8 cellular contexts compared by ENCODE assay signal in genomic region chr12:67650127-67650495, GRCh38. TPM values are rescaled to one million over a fixed set of nuclear protein-coding genes. Genes with fewer than 3 reads are reported as not detected.
DNase-seq lines count a peak whose midpoint lies in the region; ATAC-seq and TF ChIP-seq lines count a peak whose summit lies in the region.

No MANE protein-coding gene starts in this region.

- H3K4me3 ChIP-seq in BE2C (ENCODE audit: low read depth, low read length) (peak overlapping the region; percentile 88), HUES6 (ENCODE audit: low read depth, low read length) (peak overlapping the region; percentile 92), heart left ventricle (peak overlapping the region; percentile 74 to 99 (median 96))

- peak overlapping the region; percentile 95 for H3K9ac ChIP-seq in HUES6 (ENCODE audit: low read length)

- DNase-seq in BE2C (no peak), heart left ventricle (peak; percentile 53 to 65 (median 58)), putamen (ENCODE audit: low spot score) (peak; percentile 11), NCI-H526 treated with DMSO at 0.1 percent for 48 hours (lab: John Stamatoyannopoulos, UW) (no peak)
- DNase-seq in activated naive CD4-positive, alpha-beta T cell treated with anti-CD3 and anti-CD28 coated beads, Interleukin-2, amount 10 ng/mL, durations not matched to agents 7 days and 5 days, result peak; percentile 34

- H3K9me3 ChIP-seq in BE2C, result no peaks in the 10 kb centered on the region
- no peaks in the 10 kb centered on the region for H3K9me3 ChIP-seq in HUES6 (ENCODE audit: control insufficient read depth, insufficient read depth, low read depth, low read length)
- H3K9me3 ChIP-seq in heart left ventricle, result no peaks in the 10 kb centered on the region

- H3K36me3 Mint-ChIP-seq in activated naive CD4-positive, alpha-beta T cell treated with anti-CD3 and anti-CD28 coated beads, Interleukin-2, amount 10 ng/mL, durations not matched to agents 7 days and 5 days, result peaks cover 42% of the 10 kb centered on the region

- CTCF ChIA-PET in activated naive CD4-positive, alpha-beta T cell treated with anti-CD3 and anti-CD28 coated beads, Interleukin-2, amount 10 ng/mL, durations not matched to agents 7 days and 5 days (lab: Charles Lee), result interaction anchor here (0.5 to 1.8 kb wide), 7 partner anchors 13 to 1536 kb away, joined by 3 to 7 read pairs (median 3); no protein-coding TSS in a partner anchor

- H3K9me3 Mint-ChIP-seq in activated naive CD4-positive, alpha-beta T cell treated with anti-CD3 and anti-CD28 coated beads, Interleukin-2, amount 10 ng/mL, durations not matched to agents 7 days and 5 days, result peaks cover under 1% of the 10 kb centered on the region

- intact Hi-C loops in heart left ventricle (cut with DNase I), result loop anchor here (2.0 to 10.0 kb wide), 16 partner anchors 62 to 295 kb away; no protein-coding TSS in a partner anchor

- 1 to 2% (median 1%) methylated on average over 13 of the region's 13 CpGs for WGBS in heart left ventricle, 4 donors

- H3K4me3 Mint-ChIP-seq in activated naive CD4-positive, alpha-beta T cell treated with anti-CD3 and anti-CD28 coated beads, Interleukin-2, amount 10 ng/mL, durations not matched to agents 7 days and 5 days, result peak overlapping the region; percentile 90

- peak overlapping the region; percentile 89 for H3K27ac Mint-ChIP-seq in activated naive CD4-positive, alpha-beta T cell treated with anti-CD3 and anti-CD28 coated beads, Interleukin-2, amount 10 ng/mL, durations not matched to agents 7 days and 5 days

- no peaks in the 10 kb centered on the region for H3K4me1 ChIP-seq in BE2C
- peaks cover 22% of the 10 kb centered on the region for H3K4me1 ChIP-seq in HUES6 (ENCODE audit: control insufficient read depth, insufficient read depth, low read length)
- peaks cover 13 to 57% (median 42%) of the 10 kb centered on the region in 12 donors for H3K4me1 ChIP-seq in heart left ventricle

- H3K27me3 Mint-ChIP-seq in activated naive CD4-positive, alpha-beta T cell treated with anti-CD3 and anti-CD28 coated beads, Interleukin-2, amount 10 ng/mL, durations not matched to agents 7 days and 5 days, result peaks cover 11% of the 10 kb centered on the region

- ATAC-seq in heart left ventricle (peak; percentile 49 to 64 (median 60)), HG03439 (IDR thresholded peaks at IDR 0.05; ENCODE audit: unreplicated experiment) (no peak), GM21390 (IDR thresholded peaks at IDR 0.05; ENCODE audit: unreplicated experiment) (no peak)

- H3K4me1 Mint-ChIP-seq in activated naive CD4-positive, alpha-beta T cell treated with anti-CD3 and anti-CD28 coated beads, Interleukin-2, amount 10 ng/mL, durations not matched to agents 7 days and 5 days, result peaks cover 56% of the 10 kb centered on the region

- H3K36me3 ChIP-seq in BE2C, result peaks cover 6% of the 10 kb centered on the region
- peaks cover 27% of the 10 kb centered on the region for H3K36me3 ChIP-seq in HUES6 (ENCODE audit: control insufficient read depth, insufficient read depth, low read length)
- H3K36me3 ChIP-seq in heart left ventricle, result peaks cover 0 to 10% (median 0%) of the 10 kb centered on the region in 9 donors

- TF ChIP-seq POLR2A in heart left ventricle (IDR thresholded peaks at IDR 0.05), result no peak

- TF ChIP-seq CTCF in BE2C (IDR thresholded peaks at IDR 0.05; ENCODE audit: low read depth, low read length) (no peak), heart left ventricle (IDR thresholded peaks at IDR 0.05) (no peak)

- H3K27me3 ChIP-seq in BE2C (no peaks in the 10 kb centered on the region), HUES6 (ENCODE audit: control insufficient read depth, insufficient read depth, low read length) (no peaks in the 10 kb centered on the region), heart left ventricle (no peaks in the 10 kb centered on the region)

- peak overlapping the region; percentile 83; the same call in 1 of the 2 replicates for H3K27ac ChIP-seq in HUES6 (ENCODE audit: low read depth, low read length)
- H3K27ac ChIP-seq in heart left ventricle, result peak overlapping the region; percentile 93 to 99 (median 98)

RNA-seq across cellular contexts. Expression of gene DYRK2, which starts 1.6 kb away (rescaled TPM):
- 17.6 TPM for polyA plus RNA-seq in BE2C (2012; ENCODE audit: insufficient read depth, insufficient read length, low read depth)
- 10 to 100 TPM; 30.5 to 62.9 (median 37.9) TPM for total RNA-seq in heart left ventricle
- polyA plus RNA-seq in heart left ventricle, result 10 to 100 TPM in 1 of 2 donors, 1 to 10 TPM in 1; 7.8 to 24.4 TPM

Comparison
In these comparisons a context has a peak if more than half of its experiments do, and no peak if none do; other contexts are left out.
1. DNase-seq: peak in activated naive CD4-positive, alpha-beta T cell treated with anti-CD3 and anti-CD28 coated beads, Interleukin-2, amount 10 ng/mL, durations not matched to agents 7 days and 5 days (single experiment), heart left ventricle (5 of 5) and putamen (single experiment); none in BE2C (single experiment) and NCI-H526 treated with DMSO at 0.1 percent for 48 hours (single experiment).
2. ATAC-seq: peak in heart left ventricle (4 of 4); none in HG03439 (single experiment) and GM21390 (single experiment).
3. Peak in every context shown above with its lines, with median percentiles within 50 percentile points of each other: H3K4me3 ChIP-seq.